22 cellular contexts compared by ENCODE assay signal in the genomic region with DNA sequence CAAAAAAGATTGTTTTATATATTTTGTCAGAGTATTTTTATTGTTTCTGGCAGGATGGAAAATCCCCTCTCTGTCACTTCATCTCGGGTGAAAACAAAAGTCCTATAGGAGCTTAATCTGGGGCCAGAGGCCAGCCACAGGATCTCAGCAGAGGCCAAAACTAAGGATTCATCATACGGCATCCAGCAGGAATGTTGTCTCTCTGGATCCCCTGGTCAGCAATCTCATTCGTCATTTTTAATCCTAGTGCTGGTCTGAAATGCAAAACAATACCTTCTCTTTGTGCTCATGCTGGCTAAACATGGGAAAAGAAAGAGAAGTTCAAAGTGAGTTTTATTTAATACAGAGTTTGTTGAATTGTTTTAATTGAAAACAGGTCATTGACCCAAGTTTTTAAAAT.
"Had no signal": no experiment of that assay in that cellular context is flagged by ENCODE, and none has a peak within 500 bp of the region (broad histone marks: within the 10 kb centered on the region; RNA-seq: fewer than 3 reads in every experiment).

No MANE protein-coding gene starts in this region.

- H3K9me3 ChIP-seq: adrenal gland, body of pancreas, esophagus squamous epithelium, sigmoid colon, suprapubic skin, upper lobe of right lung had no signal

- H3K36me3 ChIP-seq: adrenal gland, esophagus squamous epithelium, left ventricle myocardium inferior, sigmoid colon, suprapubic skin, upper lobe of right lung had no signal

- H3K27ac ChIP-seq: adrenal gland, esophagus squamous epithelium, foreskin keratinocyte, left ventricle myocardium inferior, sigmoid colon, suprapubic skin, upper lobe of right lung had no signal

- DNase-seq: activated CD4-positive, alpha-beta T cell treated with anti-CD3 and anti-CD28 coated beads, Interleukin-2, amount 10 ng/mL, durations not matched to agents 7 days and 5 days; activated CD4-positive, CD25-positive, alpha-beta regulatory T cell; activated naive CD4-positive, alpha-beta T cell treated with anti-CD3 and anti-CD28 coated beads, Interleukin-2, amount 50 U/mL, for 16 hours; activated T-cell treated with anti-CD3 and anti-CD28 coated beads for 4 hours; adrenal gland; cerebellar nuclear complex; endodermal cell; esophagus squamous epithelium; foreskin keratinocyte; head of caudate nucleus; left ventricle myocardium inferior; mesenchymal stem cell; sigmoid colon; stimulated activated CD4-positive, alpha-beta T cell treated with anti-CD3 and anti-CD28 coated beads, Interleukin-2, amount 100 ng/mL, for 48 hours; stimulated activated naive CD4-positive, alpha-beta T cell treated with Interleukin-2 at 50 U/mL for 16 hours; T-helper 2 cell; upper lobe of right lung had no signal

- H3K27me3 ChIP-seq: adrenal gland, body of pancreas, esophagus squamous epithelium, foreskin keratinocyte, sigmoid colon, suprapubic skin, upper lobe of right lung had no signal

- H3K4me3 Mint-ChIP-seq: activated CD4-positive, alpha-beta T cell treated with anti-CD3 and anti-CD28 coated beads, Interleukin-2, amount 10 ng/mL, durations not matched to agents 7 days and 5 days; activated T-helper 17 cell treated with anti-CD3 and anti-CD28 coated beads, Interleukin-2, amount 50 U/mL, for 72 hours; endodermal cell; nephron had no signal

- H3K4me1 ChIP-seq: adrenal gland, body of pancreas, esophagus squamous epithelium, foreskin keratinocyte, left ventricle myocardium inferior, sigmoid colon, suprapubic skin, upper lobe of right lung had no signal

- FAIRE-seq: keratinocyte had no signal

- H3K9me3 Mint-ChIP-seq: nephron had no signal

- H3K4me1 Mint-ChIP-seq: activated CD4-positive, alpha-beta T cell treated with anti-CD3 and anti-CD28 coated beads, Interleukin-2, amount 10 ng/mL, durations not matched to agents 7 days and 5 days; activated T-helper 17 cell treated with anti-CD3 and anti-CD28 coated beads, Interleukin-2, amount 50 U/mL, for 72 hours; nephron had no signal

- H3K27me3 Mint-ChIP-seq: activated CD4-positive, alpha-beta T cell treated with anti-CD3 and anti-CD28 coated beads, Interleukin-2, amount 10 ng/mL, durations not matched to agents 7 days and 5 days; activated T-helper 17 cell treated with anti-CD3 and anti-CD28 coated beads, Interleukin-2, amount 50 U/mL, for 72 hours had no signal

- H3K27ac Mint-ChIP-seq: activated CD4-positive, alpha-beta T cell treated with anti-CD3 and anti-CD28 coated beads, Interleukin-2, amount 10 ng/mL, durations not matched to agents 7 days and 5 days; activated T-helper 17 cell treated with anti-CD3 and anti-CD28 coated beads, Interleukin-2, amount 50 U/mL, for 72 hours; nephron had no signal

- H3K4me3 ChIP-seq: adrenal gland, body of pancreas, esophagus squamous epithelium, left ventricle myocardium inferior, sigmoid colon, suprapubic skin, upper lobe of right lung had no signal
